9 cellular contexts compared by ENCODE assay signal in genomic region chr6:166168616-166169548, GRCh38. TPM values are rescaled to one million over a fixed set of nuclear protein-coding genes. Genes with fewer than 3 reads are reported as not detected.
DNase-seq lines count a peak whose midpoint lies in the region; ATAC-seq and TF ChIP-seq lines count a peak whose summit lies in the region.
"Had no signal": no experiment of that assay in that cellular context is flagged by ENCODE, and none has a peak within 500 bp of the region (broad histone marks: within the 10 kb centered on the region; RNA-seq: fewer than 3 reads in every experiment).

No MANE protein-coding gene starts in this region.

- no peak overlapping the region for H4K8ac ChIP-seq in IMR-90 (ENCODE audit: low read depth in 2 of 2, low read length in 2 of 2)

- H3K36me3 Mint-ChIP-seq in Caco-2 (ENCODE audit: insufficient read depth, unreplicated experiment) = no peaks in the 10 kb centered on the region
- H3K36me3 Mint-ChIP-seq in endothelial cell (ENCODE audit: low read depth, unreplicated experiment) = peaks cover 7% of the 10 kb centered on the region

- H3K27ac Mint-ChIP-seq in Caco-2 (ENCODE audit: unreplicated experiment) = no peak overlapping the region
- H3K27ac Mint-ChIP-seq in endothelial cell (ENCODE audit: unreplicated experiment) = peak overlapping the region; percentile 88

- H2AFZ ChIP-seq in IMR-90 (replicated peaks; ENCODE audit: low read length, poor library complexity) (no peak overlapping the region), parathyroid adenoma (no peak overlapping the region)

- H3K27me3 Mint-ChIP-seq in Caco-2 (ENCODE audit: insufficient read depth, unreplicated experiment) = peaks cover 19% of the 10 kb centered on the region
- peaks cover 12% of the 10 kb centered on the region for H3K27me3 Mint-ChIP-seq in endothelial cell (ENCODE audit: unreplicated experiment)

- no peak overlapping the region; the same call in 1 of the 2 replicates for H3K4me3 ChIP-seq in Caco-2 (ENCODE audit: low read depth, low read length)
- H3K4me3 ChIP-seq in IMR-90 (ENCODE audit: insufficient read depth, low read depth, low read length) = no peak overlapping the region
- H3K4me3 ChIP-seq in parathyroid adenoma (ENCODE audit: low read depth, low read length) = peak overlapping the region; percentile 35

- no peaks in the 10 kb centered on the region for H3K9me3 ChIP-seq in Caco-2
- H3K9me3 ChIP-seq in IMR-90 (ENCODE audit: control insufficient read depth, insufficient read depth, low read length) = 0 out of 2 replicates have a peak, but pooled peaks cover 2% of the 10 kb centered on the region
- H3K9me3 ChIP-seq in parathyroid adenoma (ENCODE audit: control insufficient read depth, low read length) = no peaks in the 10 kb centered on the region

- no peaks in the 10 kb centered on the region for H3K79me1 ChIP-seq in IMR-90 (ENCODE audit: low read depth in 1 of 2, low read length in 2 of 2)

- BruUV-seq in Caco-2 (replicated peaks; lab: Mats Ljungman, UMichigan) (no TSS peak), IMR-90 (replicated peaks; lab: Mats Ljungman, UMichigan) (no TSS peak)

- no peak for TF ChIP-seq CTCF in Caco-2 (IDR thresholded peaks at IDR 0.05; ENCODE audit: insufficient read depth in 1 of 2, low read depth in 1 of 2, low read length in 1 of 2, severe bottlenecking in 1 of 2, unreplicated experiment in 1 of 2)
- no peak for TF ChIP-seq CTCF in IMR-90 (conservative IDR thresholded peaks at IDR 0.05; ENCODE audit: low read depth, low read length)
- no peak for TF ChIP-seq CTCF in endothelial cell (IDR thresholded peaks at IDR 0.05; ENCODE audit: unreplicated experiment)
- TF ChIP-seq CTCF in parathyroid adenoma (IDR thresholded peaks at IDR 0.05) = no peak

- H4K5ac ChIP-seq in IMR-90 (ENCODE audit: low read depth, low read length) = no peak overlapping the region

- H3K36me3 ChIP-seq in Caco-2 (ENCODE audit: control insufficient read depth, insufficient read depth, low read length) (no peaks in the 10 kb centered on the region), IMR-90 (ENCODE audit: control insufficient read depth, insufficient read depth, low read length) (no peaks in the 10 kb centered on the region), parathyroid adenoma (ENCODE audit: control insufficient read depth, insufficient read depth, low read length) (no peaks in the 10 kb centered on the region)

- TF ChIP-seq RAD21 in IMR-90 (IDR thresholded peaks at IDR 0.05; ENCODE audit: low read length) = no peak

- H3K27me3 ChIP-seq in Caco-2 (replicated peaks; ENCODE audit: control insufficient read depth, insufficient read depth, low read length) (no peaks in the 10 kb centered on the region; the same call in 1 of the 2 replicates), IMR-90 (ENCODE audit: control insufficient read depth, insufficient read depth, low read length) (peaks cover 78% of the 10 kb centered on the region), parathyroid adenoma (ENCODE audit: control insufficient read depth, insufficient read depth, low read length) (no peaks in the 10 kb centered on the region)

- dilution Hi-C loops in IMR-90 (cut with HindIII; ENCODE audit: low sequenced_read_pairs, unreplicated experiment) = no loop called here

- no peak overlapping the region for H3K14ac ChIP-seq in IMR-90 (replicated peaks; ENCODE audit: low read depth, low read length)

- H2AK5ac ChIP-seq in IMR-90 (ENCODE audit: low read depth, low read length) = no peak overlapping the region

- WGBS in IMR-90 (ENCODE audit: extremely low coverage in 2 of 2, insufficient read length in 1 of 2), 2 experiments = no CpG with 5 or more reads among the region's 65 CpGs

- no peak overlapping the region for H2AK9ac ChIP-seq in IMR-90 (replicated peaks; ENCODE audit: low read depth, low read length, poor library complexity)

- CTCF ChIA-PET in Caco-2 (lab: Charles Lee) = no interaction called here
- CTCF ChIA-PET in IMR-90 (lab: Yijun Ruan, JAX) = no interaction called here

- H3K56ac ChIP-seq in IMR-90 (ENCODE audit: extremely low read depth, insufficient read depth, low read length) = no peak overlapping the region

- no peaks in the 10 kb centered on the region for H3K4me1 ChIP-seq in Caco-2
- H3K4me1 ChIP-seq in IMR-90 (ENCODE audit: control insufficient read depth, insufficient read depth, low read length) = no peaks in the 10 kb centered on the region; the same call in 1 of the 2 replicates
- peaks cover 5% of the 10 kb centered on the region for H3K4me1 ChIP-seq in parathyroid adenoma

- no peak overlapping the region for H3K9ac ChIP-seq in IMR-90 (ENCODE audit: low read depth, low read length)
- H3K9ac ChIP-seq in parathyroid adenoma = no peak overlapping the region

- H3K4ac ChIP-seq in IMR-90 (ENCODE audit: low read depth, low read length) = no peak overlapping the region

- peak overlapping the region; percentile 71; the same call in 1 of the 2 replicates for H3K4me2 ChIP-seq in IMR-90 (ENCODE audit: low read depth, low read length)
- peak overlapping the region; percentile 73 for H3K4me2 ChIP-seq in parathyroid adenoma (ENCODE audit: low read length)

- H3K27ac ChIP-seq in IMR-90 (ENCODE audit: insufficient read depth, low read length) = no peak overlapping the region
- H3K27ac ChIP-seq in parathyroid adenoma = no peak overlapping the region

- no peak overlapping the region for H4K91ac ChIP-seq in IMR-90 (ENCODE audit: insufficient read depth, low read depth, low read length)

- H3K23ac ChIP-seq in IMR-90 (ENCODE audit: low read depth, low read length) = no peak overlapping the region

- H3K9me1 ChIP-seq in IMR-90 (ENCODE audit: insufficient read depth, low read length) = no peaks in the 10 kb centered on the region

- H3K18ac ChIP-seq in IMR-90 (ENCODE audit: low read depth, low read length) = no peak overlapping the region

- no peak overlapping the region for H2BK5ac ChIP-seq in IMR-90 (ENCODE audit: low read depth, low read length, poor library complexity, severe bottlenecking)

- ATAC-seq in IMR-90 (ENCODE audit: low read depth) = no peak
- no peak for ATAC-seq in HG02981 (IDR thresholded peaks at IDR 0.05; ENCODE audit: unreplicated experiment)

- POLR2A ChIA-PET in Caco-2 (lab: Charles Lee) = no interaction called here
- POLR2A ChIA-PET in IMR-90 (lab: Charles Lee; ENCODE audit: unreplicated experiment) = no interaction called here

- no peaks in the 10 kb centered on the region for H3K9me3 Mint-ChIP-seq in Caco-2 (ENCODE audit: unreplicated experiment)
- no peaks in the 10 kb centered on the region for H3K9me3 Mint-ChIP-seq in endothelial cell (ENCODE audit: unreplicated experiment)

- in situ Hi-C loops in IMR-90 (cut with MboI; ENCODE audit: low sequenced_read_pairs) = no loop called here

- no peak for TF ChIP-seq POLR2A in IMR-90 (IDR thresholded peaks at IDR 0.05; ENCODE audit: low read depth, low read length)

- no peak overlapping the region for H2BK120ac ChIP-seq in IMR-90 (ENCODE audit: low read depth, low read length)

- intact Hi-C loops in Caco-2 (cut with micrococcal nuclease; ENCODE audit: unreplicated experiment) = no loop called here
- intact Hi-C loops in IMR-90 (cut with micrococcal nuclease) = no loop called here

- H2BK20ac ChIP-seq in IMR-90 (ENCODE audit: low read depth, low read length) = no peak overlapping the region

- DNase-seq in Caco-2 (no peak), IMR-90 (no peak), endothelial cell (ENCODE audit: low spot score) (peak; percentile 25), AML-193 (lab: John Stamatoyannopoulos, UW) (no peak), NCI-H146 treated with DMSO at 0.1 percent for 48 hours (lab: John Stamatoyannopoulos, UW; ENCODE audit: unreplicated experiment) (no peak), midbrain (lab: John Stamatoyannopoulos, UW) (no peak)
- DNase-seq: effector CD8-positive, alpha-beta T cell had no signal

- peak overlapping the region; percentile 75 for H3K4me3 Mint-ChIP-seq in Caco-2 (ENCODE audit: unreplicated experiment)
- H3K4me3 Mint-ChIP-seq in endothelial cell (ENCODE audit: unreplicated experiment) = peak overlapping the region; percentile 95

- no peak overlapping the region for H2BK15ac ChIP-seq in IMR-90 (ENCODE audit: low read depth, low read length)

- H3K4me1 Mint-ChIP-seq in Caco-2 (ENCODE audit: low read depth, unreplicated experiment) (no peaks in the 10 kb centered on the region), endothelial cell (ENCODE audit: unreplicated experiment) (peaks cover 28% of the 10 kb centered on the region)

- no peaks in the 10 kb centered on the region for H3K79me2 ChIP-seq in parathyroid adenoma

- no peaks in the 10 kb centered on the region for H4K20me1 ChIP-seq in IMR-90 (ENCODE audit: insufficient read depth, low read length)

TF ChIP-seq in IMR-90, 13 proteins besides CTCF, POLR2A, EP300 and RAD21 (continues in another document):
- TF ChIP-seq RCOR1 (IDR thresholded peaks at IDR 0.05; ENCODE audit: insufficient replicate concordance, low read length) = no peak
- TF ChIP-seq NFE2L2 (IDR thresholded peaks at IDR 0.05; ENCODE audit: low read depth, low read length) = no peak
- TF ChIP-seq ELK1 (IDR thresholded peaks at IDR 0.05; ENCODE audit: borderline replicate concordance, low read depth, low read length) = no peak
- no peak for TF ChIP-seq BHLHE40 (IDR thresholded peaks at IDR 0.05; ENCODE audit: low read depth, low read length)
- TF ChIP-seq USF2 (IDR thresholded peaks at IDR 0.05; ENCODE audit: low read depth, low read length) = no peak
- no peak for TF ChIP-seq RFX5 (IDR thresholded peaks at IDR 0.05; ENCODE audit: low read depth, low read length)
- TF ChIP-seq CEBPB (IDR thresholded peaks at IDR 0.05; ENCODE audit: low read depth, low read length) = no peak
- no peak for TF ChIP-seq CHD1 (IDR thresholded peaks at IDR 0.05; ENCODE audit: low read depth, low read length)

RNA-seq across cellular contexts. Expression of gene TBXT, which starts 1.2 kb away (rescaled TPM):
- total RNA-seq in Caco-2 (2022) = not detected in 2 replicates
- not detected in 2 replicates for total RNA-seq in IMR-90 (2012; rRNA removed)
- not detected in 2 replicates for polyA plus RNA-seq in IMR-90 (2012; rRNA removed)
- not detected in 2 replicates for polyA plus RNA-seq in IMR-90 (2012; cell fraction: cytosol; rRNA removed)
- polyA plus RNA-seq in IMR-90 (2012; cell fraction: nucleus; rRNA removed; ENCODE audit: low replicate concordance) = not detected in 2 replicates
- 44.8 TPM for total RNA-seq in endothelial cell (ENCODE audit: unreplicated experiment)

Comparison
In these comparisons a context has a peak if more than half of its experiments do, and no peak if none do; other contexts are left out.
1. RNA of gene TBXT, which starts 1.2 kb away (total RNA-seq): 44.8 TPM in endothelial cell (single experiment); not detected in Caco-2 and not detected in IMR-90; every median in the first group is over 10 times any median in the second.